Comparison of ENCODE assay signal across 20 cellular contexts in genomic region chr6:84547341-84547794, GRCh38.
A peak's percentile ranks its signal among the peaks of the same experiment; 100 is the strongest.
DNase-seq lines count a peak whose midpoint lies in the region; ATAC-seq, FAIRE-seq and TF ChIP-seq lines count a peak whose summit lies in the region.
"Had no signal": no experiment of that assay in that cellular context is flagged by ENCODE, and none has a peak within 500 bp of the region (broad histone marks: within the 10 kb centered on the region; RNA-seq: fewer than 3 reads in every experiment).

No MANE protein-coding gene starts in this region.

- intact Hi-C loops in GM12878 (cut with micrococcal nuclease; ENCODE audit: unreplicated experiment): loop anchor here (1.0 to 10.0 kb wide), 4 partner anchors 28 to 213 kb away; no protein-coding TSS in a partner anchor

- TF ChIP-seq RAD21 in GM12878 (IDR thresholded peaks at IDR 0.05; ENCODE audit: insufficient read depth, low read depth, low read length): no peak

- TF ChIP-seq CTCF in GM12878 (IDR thresholded peaks at IDR 0.05 in 2 of 3, conservative IDR thresholded peaks at IDR 0.05 in 1 of 3; ENCODE audit: control insufficient read depth in 2 of 3, extremely low read depth in 1 of 3, insufficient read depth in 1 of 3, low read depth in 3 of 3, low read length in 3 of 3): no peak

- BruUV-seq in GM12878 (replicated peaks; lab: Mats Ljungman, UMichigan): no TSS peak

- H3K4me3 Mint-ChIP-seq in stimulated activated memory B cell treated with anti-CD40 and anti-IgM and Interleukin-4, amounts not matched to agents 10 μg/mL and 1 μg/mL and 100 μg/mL, for 72 hours: no peak overlapping the region
- H3K4me3 Mint-ChIP-seq: activated CD8-positive, alpha-beta T cell treated with anti-CD3 and anti-CD28 coated beads for 36 hours; activated naive CD8-positive, alpha-beta T cell treated with anti-CD3 and anti-CD28 coated beads, Interleukin-2, amount 10 ng/mL, durations not matched to agents 7 days and 5 days; activated T-cell treated with anti-CD3 and anti-CD28 coated beads, Interleukin-2, amount 50 U/mL, for 4 hours; B cell had no signal

- no peak overlapping the region for H2AFZ ChIP-seq in GM12878 (ENCODE audit: control insufficient read depth, low read depth, low read length)

- H3K9me3 ChIP-seq in GM12878 (replicated peaks; ENCODE audit: control insufficient read depth, insufficient read depth, low read length): no peaks in the 10 kb centered on the region

- no peak overlapping the region for H3K4me3 ChIP-seq in GM12878
- H3K4me3 ChIP-seq: dorsolateral prefrontal cortex, lung had no signal

- peaks cover 6% of the 10 kb centered on the region for H3K9me3 Mint-ChIP-seq in stimulated activated memory B cell treated with anti-CD40 and anti-IgM and Interleukin-4, amounts not matched to agents 10 μg/mL and 1 μg/mL and 100 μg/mL, for 72 hours
- H3K9me3 Mint-ChIP-seq: activated CD8-positive, alpha-beta T cell treated with anti-CD3 and anti-CD28 coated beads for 36 hours; activated naive CD8-positive, alpha-beta T cell treated with anti-CD3 and anti-CD28 coated beads, Interleukin-2, amount 10 ng/mL, durations not matched to agents 7 days and 5 days had no signal

- H3K27ac ChIP-seq in GM12878 (ENCODE audit: control insufficient read depth, insufficient read depth): no peak overlapping the region
- H3K27ac ChIP-seq: dorsolateral prefrontal cortex had no signal

- RAD21 ChIA-PET in GM12878 (lab: Charles Lee; ENCODE audit: unreplicated experiment): interaction anchor here (0.9 to 3.0 kb wide), 9 partner anchors 9 to 222 kb away, joined by 3 to 15 read pairs (median 5); no protein-coding TSS in a partner anchor

- peak; percentile 92 to 96; a peak in 3 of 4 replicates for TF ChIP-seq EP300 in GM12878 (IDR thresholded peaks at IDR 0.05; ENCODE audit: borderline replicate concordance in 1 of 2, control insufficient read depth in 1 of 2, low read depth in 2 of 2, low read length in 2 of 2)

- H3K9ac ChIP-seq in GM12878 (ENCODE audit: control insufficient read depth, insufficient read depth, low read length): no peak overlapping the region

- H4K20me1 ChIP-seq in GM12878 (ENCODE audit: control insufficient read depth, insufficient read depth): no peaks in the 10 kb centered on the region

- 60% methylated on average over 5 of the region's 5 CpGs for WGBS in GM12878 (ENCODE audit: insufficient coverage, insufficient replicate concordance, low lambda C conversion rate, missing lambda C conversion rate)

- H3K27me3 Mint-ChIP-seq in stimulated activated memory B cell treated with anti-CD40 and anti-IgM and Interleukin-4, amounts not matched to agents 10 μg/mL and 1 μg/mL and 100 μg/mL, for 72 hours: no peaks in the 10 kb centered on the region
- H3K27me3 Mint-ChIP-seq: activated CD8-positive, alpha-beta T cell treated with anti-CD3 and anti-CD28 coated beads for 36 hours; B cell had no signal

- POLR2A ChIA-PET in GM12878 (lab: Charles Lee): interaction anchor here (0.5 to 1.4 kb wide), 2 partner anchors 137 to 778 kb away, joined by 3 to 4 read pairs; no protein-coding TSS in a partner anchor

- H3K27ac Mint-ChIP-seq in stimulated activated memory B cell treated with anti-CD40 and anti-IgM and Interleukin-4, amounts not matched to agents 10 μg/mL and 1 μg/mL and 100 μg/mL, for 72 hours: no peak overlapping the region
- H3K27ac Mint-ChIP-seq: activated CD8-positive, alpha-beta T cell treated with anti-CD3 and anti-CD28 coated beads for 36 hours; activated naive CD8-positive, alpha-beta T cell treated with anti-CD3 and anti-CD28 coated beads, Interleukin-2, amount 10 ng/mL, durations not matched to agents 7 days and 5 days; B cell had no signal

- no peaks in the 10 kb centered on the region for H3K4me1 ChIP-seq in GM12878 (ENCODE audit: control insufficient read depth, insufficient read depth, low read length)

- no peaks in the 10 kb centered on the region for H3K36me3 Mint-ChIP-seq in stimulated activated memory B cell treated with anti-CD40 and anti-IgM and Interleukin-4, amounts not matched to agents 10 μg/mL and 1 μg/mL and 100 μg/mL, for 72 hours
- H3K36me3 Mint-ChIP-seq: activated naive CD8-positive, alpha-beta T cell treated with anti-CD3 and anti-CD28 coated beads, Interleukin-2, amount 10 ng/mL, durations not matched to agents 7 days and 5 days had no signal

- FAIRE-seq in GM12878 (lab: Jason Lieb, UNC): no peak
- FAIRE-seq: bronchial epithelial cell, GM18507, GM19239, TTC549 had no signal

- H3K4me2 ChIP-seq in GM12878 (ENCODE audit: control insufficient read depth, insufficient read depth): 0 out of 2 replicates have a peak overlapping the region, but pooled peaks have one; percentile 9

- no peaks in the 10 kb centered on the region for H3K79me2 ChIP-seq in GM12878 (ENCODE audit: control insufficient read depth, insufficient read depth, low read length)

- H3K4me1 Mint-ChIP-seq in stimulated activated memory B cell treated with anti-CD40 and anti-IgM and Interleukin-4, amounts not matched to agents 10 μg/mL and 1 μg/mL and 100 μg/mL, for 72 hours: no peaks in the 10 kb centered on the region
- H3K4me1 Mint-ChIP-seq: activated naive CD8-positive, alpha-beta T cell treated with anti-CD3 and anti-CD28 coated beads, Interleukin-2, amount 10 ng/mL, durations not matched to agents 7 days and 5 days; B cell had no signal

- no peak for TF ChIP-seq POLR2A in GM12878 (IDR thresholded peaks at IDR 0.05; ENCODE audit: low read depth, low read length)

- in situ Hi-C loops in GM12878 (cut with MboI): no loop called here

- no peaks in the 10 kb centered on the region for H3K36me3 ChIP-seq in GM12878 (ENCODE audit: control insufficient read depth in 2 of 2, insufficient read depth in 2 of 2, low read length in 1 of 2)

- ATAC-seq in GM21786 (IDR thresholded peaks at IDR 0.05; ENCODE audit: unreplicated experiment) (peak; percentile 60), GM12878 (peak; percentile 88), HG02870 (IDR thresholded peaks at IDR 0.05; ENCODE audit: unreplicated experiment) (no peak)
- peak; percentile 20 for ATAC-seq in stimulated activated memory B cell treated with anti-CD40 and anti-IgM and Interleukin-4, amounts not matched to agents 10 μg/mL and 1 μg/mL and 100 μg/mL, for 72 hours
- ATAC-seq: activated CD8-positive, alpha-beta T cell treated with anti-CD3 and anti-CD28 coated beads for 36 hours; activated T-cell treated with anti-CD3 and anti-CD28 coated beads, Interleukin-2, amount 50 U/mL, for 4 hours had no signal

- SMC1A ChIA-PET in GM12878 (lab: Charles Lee; ENCODE audit: uncharacterized antibody, unreplicated experiment): interaction anchor here (1.1 to 4.7 kb wide), 16 partner anchors 11 to 235 kb away, joined by 3 to 40 read pairs (median 5); no protein-coding TSS in a partner anchor

- peak; percentile 57 for DNase-seq in M059J (ENCODE audit: low read depth)
- DNase-seq in GM12878 (ENCODE audit: low read depth, low spot score): peak; percentile 31
- DNase-seq in inferior parietal cortex (ENCODE audit: extremely low spot score): no peak
- no peak for DNase-seq in NCI-H2171 (lab: John Stamatoyannopoulos, UW)
- DNase-seq: activated CD8-positive, alpha-beta T cell treated with anti-CD3 and anti-CD28 coated beads for 36 hours; activated naive CD8-positive, alpha-beta T cell treated with anti-CD3 and anti-CD28 coated beads, Interleukin-2, amount 10 ng/mL, durations not matched to agents 7 days and 5 days; activated T-cell treated with anti-CD3 and anti-CD28 coated beads, Interleukin-2, amount 50 U/mL, for 4 hours; dorsolateral prefrontal cortex; glutamatergic neuron; NCI-H2081 treated with DMSO at 0.1 percent for 48 hours; stimulated activated CD4-positive, alpha-beta T cell treated with anti-CD3 and anti-CD28 coated beads, Interleukin-4, amount 100 ng/mL, for 1 hour had no signal

- CTCF ChIA-PET in GM12878 (lab: Yijun Ruan, JAX): interaction anchor here (1.2 to 1.9 kb wide), 2 partner anchors 10 to 33 kb away, joined by 5 to 10 read pairs; no protein-coding TSS in a partner anchor

- H3K27me3 ChIP-seq in GM12878 (replicated peaks in 1 of 2; ENCODE audit: control insufficient read depth in 2 of 2, insufficient read depth in 2 of 2, low read length in 1 of 2): no peaks in the 10 kb centered on the region
- H3K27me3 ChIP-seq: dorsolateral prefrontal cortex had no signal

TF ChIP-seq in GM12878, 131 proteins besides CTCF, POLR2A, EP300 and RAD21 (continues in another document):
- no peak for TF ChIP-seq YY1 (IDR thresholded peaks at IDR 0.05; ENCODE audit: low read depth, low read length)
- TF ChIP-seq FOXK2 (IDR thresholded peaks at IDR 0.05): no peak
- TF ChIP-seq BACH1 (IDR thresholded peaks at IDR 0.05; ENCODE audit: borderline replicate concordance): peak; percentile 87; the same call in 1 of the 2 replicates
- peak; percentile 99 for TF ChIP-seq IKZF1 (conservative IDR thresholded peaks at IDR 0.05)
- peak; percentile 99 for TF ChIP-seq MTA2 (IDR thresholded peaks at IDR 0.05; ENCODE audit: low read depth)
- no peak for TF ChIP-seq IRF5 (IDR thresholded peaks at IDR 0.05; ENCODE audit: borderline replicate concordance)
- TF ChIP-seq MLLT1 (IDR thresholded peaks at IDR 0.05): peak; percentile 95
- no peak for TF ChIP-seq RFX5 (IDR thresholded peaks at IDR 0.05; ENCODE audit: low read depth, low read length)
- peak; percentile 54; the same call in 1 of the 2 replicates for TF ChIP-seq CHD2 (IDR thresholded peaks at IDR 0.05; ENCODE audit: borderline replicate concordance, low read depth, low read length)
- no peak for TF ChIP-seq GABPA (IDR thresholded peaks at IDR 0.05; ENCODE audit: low read depth)

Comparison
In these comparisons a context has a peak if more than half of its experiments do, and no peak if none do; other contexts are left out.
1. DNase-seq: peak in M059J (single experiment) and GM12878 (single experiment); none in inferior parietal cortex (single experiment) and NCI-H2171 (single experiment).